Comparison of ENCODE assay signal across 10 cellular contexts in genomic region chr10:52007091-52007490, GRCh38.
A peak's percentile ranks its signal among the peaks of the same experiment; 100 is the strongest.
ATAC-seq and TF ChIP-seq lines count a peak whose summit lies in the region.
"Had no signal": no experiment of that assay in that cellular context is flagged by ENCODE, and none has a peak within 500 bp of the region (broad histone marks: within the 10 kb centered on the region; RNA-seq: fewer than 3 reads in every experiment).

No MANE protein-coding gene starts in this region.

- no peaks in the 10 kb centered on the region for H3K4me1 ChIP-seq in HEK293 (ENCODE audit: control insufficient read depth, insufficient read depth, low read length)
- H3K4me1 ChIP-seq: A549; BE2C; BLaER1; BLaER1 treated with 17β-estradiol and CSF1 and Interleukin-3, amounts not matched to agents 10 nM and 100 nM; Caco-2 had no signal

- CTCF ChIA-PET in HEK293 (lab: Yijun Ruan, JAX): interaction anchor here (1.0 kb wide), 1 partner anchor 136 kb away, joined by 3 read pairs; no protein-coding TSS in a partner anchor

- POLR2A ChIA-PET in HEK293 (lab: Yijun Ruan, JAX): no interaction called here

- H3K27ac ChIP-seq in HEK293 (ENCODE audit: extremely low read depth, low read depth, low read length): no peak overlapping the region
- H3K27ac ChIP-seq: 22Rv1; A549; BLaER1; BLaER1 treated with 17β-estradiol and CSF1 and Interleukin-3, amounts not matched to agents 10 nM and 100 nM; C4-2B had no signal

- TF ChIP-seq CTCF in HEK293 (tag by site-specific recombination; IDR thresholded peaks at IDR 0.05): no peak

- no peak overlapping the region for H3K4me3 ChIP-seq in HEK293 (ENCODE audit: low read depth, low read length)
- H3K4me3 ChIP-seq: A549; BLaER1; BLaER1 treated with 17β-estradiol and CSF1 and Interleukin-3, amounts not matched to agents 10 nM and 100 nM had no signal

- ATAC-seq in HG03039 (IDR thresholded peaks at IDR 0.05; ENCODE audit: unreplicated experiment): no peak
- ATAC-seq: A549; CD8-positive, alpha-beta T cell had no signal

- H3K9me3 ChIP-seq in HEK293 (ENCODE audit: control insufficient read depth, insufficient read depth, low read depth, low read length): no peaks in the 10 kb centered on the region
- H3K9me3 ChIP-seq: A549, BE2C had no signal

- no peaks in the 10 kb centered on the region for H3K36me3 ChIP-seq in HEK293 (ENCODE audit: control insufficient read depth in 2 of 2, insufficient read depth in 1 of 2, low read length in 2 of 2)
- H3K36me3 ChIP-seq: BE2C; BLaER1; BLaER1 treated with 17β-estradiol and CSF1 and Interleukin-3, amounts not matched to agents 10 nM and 100 nM had no signal

TF ChIP-seq in HEK293, 187 proteins besides CTCF, POLR2A, EP300 and RAD21:
- TF ChIP-seq ZBTB44 (tag by site-specific recombination; IDR thresholded peaks at IDR 0.05): no peak
- no peak for TF ChIP-seq ZNF837 (tag by site-specific recombination; IDR thresholded peaks at IDR 0.05)
- peak; percentile 88; the same call in 1 of the 2 replicates for TF ChIP-seq TRIM28 (IDR thresholded peaks at IDR 0.05; ENCODE audit: borderline replicate concordance, low read length)
- TF ChIP-seq ZNF19 (tag by site-specific recombination; IDR thresholded peaks at IDR 0.05; ENCODE audit: low read depth): no peak
- peak; percentile 94 for TF ChIP-seq ZNF529 (tag by site-specific recombination; IDR thresholded peaks at IDR 0.05; ENCODE audit: insufficient replicate concordance)
- TF ChIP-seq SETDB1 (IDR thresholded peaks at IDR 0.05; ENCODE audit: insufficient read length, low read length): peak; percentile 76
- TF ChIP-seq FEZF1 (tag by site-specific recombination; IDR thresholded peaks at IDR 0.05): no peak
- no peak for TF ChIP-seq ZSCAN5A (tag by site-specific recombination; IDR thresholded peaks at IDR 0.05)
- TF ChIP-seq ZBTB6 (tag by site-specific recombination; IDR thresholded peaks at IDR 0.05): no peak
- TF ChIP-seq ZNF521 (tag by site-specific recombination; IDR thresholded peaks at IDR 0.05): no peak
- no peak for TF ChIP-seq ZNF366 (tag by site-specific recombination; conservative IDR thresholded peaks at IDR 0.05)
- peak; percentile 93 for TF ChIP-seq ZNF558 (tag by site-specific recombination; IDR thresholded peaks at IDR 0.05)
